8 cellular contexts compared by ENCODE assay signal in the genomic region with DNA sequence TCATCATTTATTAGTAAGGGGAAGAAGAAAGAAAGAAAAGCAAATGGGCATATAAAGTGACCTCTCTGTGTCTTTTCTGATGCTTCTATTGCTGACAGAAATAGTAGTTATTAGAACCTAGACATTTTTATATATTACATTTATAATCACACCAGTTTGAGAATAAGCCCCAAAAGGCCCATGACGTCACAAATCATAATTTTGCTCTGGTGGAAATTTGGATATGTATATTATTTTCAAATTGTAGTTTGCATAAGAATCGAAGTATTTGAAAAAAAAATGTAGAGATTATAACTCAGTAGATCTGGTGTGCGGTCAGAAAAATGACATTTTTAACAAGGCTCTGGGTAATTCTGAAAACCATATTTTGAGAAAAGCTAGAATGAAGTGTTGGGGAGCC.
"Had no signal": no experiment of that assay in that cellular context is flagged by ENCODE, and none has a peak within 500 bp of the region (broad histone marks: within the 10 kb centered on the region; RNA-seq: fewer than 3 reads in every experiment).

No MANE protein-coding gene starts in this region.

- H3K4me3 ChIP-seq: GM12878 had no signal

- FAIRE-seq: G401.6, GM12878, GM12891, GM12892, GM18507, GM19239 had no signal

- DNase-seq: GDM1, GF-D8 had no signal

- ATAC-seq: GM12878 had no signal
